15 cellular contexts compared by ENCODE assay signal in the genomic region with DNA sequence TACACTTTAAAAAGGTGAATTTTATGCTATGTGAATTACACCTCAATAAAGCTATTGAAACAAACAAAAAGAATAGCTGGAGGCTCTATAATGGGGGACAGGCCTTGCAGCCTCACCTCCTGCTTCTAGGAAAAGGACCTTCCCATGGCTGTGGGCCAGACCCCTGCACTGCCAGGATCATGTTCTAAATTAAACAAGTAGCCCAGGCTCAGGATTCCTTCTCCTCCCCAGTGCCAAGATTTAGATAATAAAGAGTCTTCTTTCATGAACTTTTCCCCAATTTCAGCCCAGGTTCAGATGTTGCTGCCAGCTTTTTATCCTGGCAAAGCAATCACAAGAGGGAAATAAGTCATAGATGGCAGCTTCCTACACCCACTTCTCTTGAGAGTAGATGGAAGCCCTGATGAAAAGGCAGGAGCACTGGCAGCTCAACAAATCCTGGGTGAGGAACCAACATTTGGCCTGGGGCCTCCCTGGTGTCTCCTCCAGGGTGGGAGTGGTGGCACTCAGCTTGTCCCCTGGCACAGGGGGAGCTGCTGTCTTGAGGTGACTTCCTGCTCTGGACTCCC. TPM values are rescaled to one million over a fixed set of nuclear protein-coding genes. Genes with fewer than 3 reads are reported as not detected.
DNase-seq lines count a peak whose midpoint lies in the region; ATAC-seq and TF ChIP-seq lines count a peak whose summit lies in the region.
"Had no signal": no experiment of that assay in that cellular context is flagged by ENCODE, and none has a peak within 500 bp of the region (broad histone marks: within the 10 kb centered on the region; RNA-seq: fewer than 3 reads in every experiment).

No MANE protein-coding gene starts in this region.

- peak; percentile 31 for DNase-seq in NCI-H446 treated with DMSO at 0.1 percent for 48 hours (lab: John Stamatoyannopoulos, UW)
- DNase-seq in NCI-H446 (lab: John Stamatoyannopoulos, UW), result no peak
- peak; percentile 22 for DNase-seq in fibroblast of the aortic adventitia (ENCODE audit: low read depth)
- peak in 2 of 3 donors; percentile 73 to 75 for DNase-seq in right cardiac atrium
- peak; percentile 26 to 56 for DNase-seq in thyroid gland
- DNase-seq in NCI-H2196 (lab: John Stamatoyannopoulos, UW; ENCODE audit: unreplicated experiment), result no peak
- DNase-seq: DMS79 treated with DMSO at 0.1 percent for 48 hours, GF-D8, KG1, MM.1S, NCI-H2029 had no signal

- no peaks in the 10 kb centered on the region for H3K36me3 ChIP-seq in thyroid gland
- H3K36me3 ChIP-seq: BE2C had no signal

- H3K9me3 ChIP-seq in right cardiac atrium (ENCODE audit: control insufficient read depth, low read length), result no peaks in the 10 kb centered on the region
- H3K9me3 ChIP-seq in thyroid gland, result no peaks in the 10 kb centered on the region
- H3K9me3 ChIP-seq: BE2C had no signal

- no peak for TF ChIP-seq POLR2A in thyroid gland (IDR thresholded peaks at IDR 0.05)

- H3K27ac ChIP-seq in right cardiac atrium (ENCODE audit: low read length), result peak overlapping the region; percentile 73
- H3K27ac ChIP-seq in thyroid gland, result no peak overlapping the region
- H3K27ac ChIP-seq: 22Rv1 had no signal

- intact Hi-C loops in right cardiac atrium (cut with DNase I) (no loop called here), thyroid gland (cut with DNase I) (no loop called here)

- peak; percentile 51 to 75 for ATAC-seq in right cardiac atrium
- ATAC-seq in HG03108 (IDR thresholded peaks at IDR 0.05; ENCODE audit: unreplicated experiment), result no peak

- TF ChIP-seq CTCF in fibroblast of the aortic adventitia (IDR thresholded peaks at IDR 0.05; ENCODE audit: insufficient read depth, low read length) (no peak), thyroid gland (IDR thresholded peaks at IDR 0.05) (no peak)

- H3K4me1 ChIP-seq in right cardiac atrium (ENCODE audit: control insufficient read depth, insufficient read depth, low read length) (peaks cover 4% of the 10 kb centered on the region), thyroid gland (peaks cover 0 to 8% of the 10 kb centered on the region in 2 donors)
- H3K4me1 ChIP-seq: BE2C had no signal

- no peaks in the 10 kb centered on the region for H3K27me3 ChIP-seq in right cardiac atrium (ENCODE audit: control insufficient read depth, insufficient read depth)
- no peaks in the 10 kb centered on the region for H3K27me3 ChIP-seq in thyroid gland
- H3K27me3 ChIP-seq: BE2C had no signal

- no peak overlapping the region for H3K4me3 ChIP-seq in fibroblast of the aortic adventitia (ENCODE audit: low read depth, low read length)
- no peak overlapping the region for H3K4me3 ChIP-seq in right cardiac atrium (ENCODE audit: low read length)
- no peak overlapping the region for H3K4me3 ChIP-seq in thyroid gland (replicated peaks in 1 of 3)

RNA-seq across cellular contexts. Expression of gene CAMK2B, which starts 22.2 kb away (rescaled TPM):
- 6.4 TPM in 1 of 2 replicates, not detected in the other for total RNA-seq in fibroblast of the aortic adventitia (ENCODE audit: low replicate concordance)
- total RNA-seq in right cardiac atrium, result 100 to 1,000 TPM in 2 of 4 donors, 10 to 100 TPM in 2; 79.7 to 134 (median 106) TPM
- polyA plus RNA-seq in right cardiac atrium, result 105 TPM
- 10 to 100 TPM in 3 of 4 donors, 1 to 10 TPM in 1; 7.0 to 19.3 (median 18.5) TPM for total RNA-seq in thyroid gland
- total RNA-seq: Calu3 had no signal

Comparison
In these comparisons a context has a peak if more than half of its experiments do, and no peak if none do; other contexts are left out.
1. DNase-seq: peak in NCI-H446 treated with DMSO at 0.1 percent for 48 hours (single experiment), fibroblast of the aortic adventitia (single experiment), right cardiac atrium (2 of 3) and thyroid gland (2 of 2); none in NCI-H446 (0 of 2) and NCI-H2196 (single experiment).